Comparison of ENCODE assay signal across 21 cellular contexts in genomic region chr18:7230646-7231349, GRCh38. TPM values are rescaled to one million over a fixed set of nuclear protein-coding genes. Genes with fewer than 3 reads are reported as not detected.
A peak's percentile ranks its signal among the peaks of the same experiment; 100 is the strongest.
DNase-seq lines count a peak whose midpoint lies in the region; ATAC-seq and TF ChIP-seq lines count a peak whose summit lies in the region.
"Had no signal": no experiment of that assay in that cellular context is flagged by ENCODE, and none has a peak within 500 bp of the region (broad histone marks: within the 10 kb centered on the region; RNA-seq: fewer than 3 reads in every experiment).

TSS of gene LRRC30 (plus strand) at chr18:7231089. CDS start at chr18:7231139, 50 bp downstream.

- no peak within 1 kb of the TSS for H4K8ac ChIP-seq in neuronal stem cell (ENCODE audit: low read depth, low read length)

- H4K91ac ChIP-seq in neuronal stem cell (ENCODE audit: low read depth, low read length, poor library complexity) = peak within 1 kb of the TSS; percentile 13

- no peaks in the 10 kb centered on the region for H3K36me3 ChIP-seq in esophagus muscularis mucosa
- no peaks in the 10 kb centered on the region for H3K36me3 ChIP-seq in neuronal stem cell (replicated peaks in 1 of 2; ENCODE audit: control insufficient read depth in 2 of 2, insufficient read depth in 2 of 2, low read length in 2 of 2)
- H3K36me3 ChIP-seq: BLaER1, HAP-1 had no signal

- peak within 1 kb of the TSS; percentile 76 for H3K18ac ChIP-seq in neuronal stem cell (ENCODE audit: low read length)

- no peak within 1 kb of the TSS for H3K14ac ChIP-seq in neuronal stem cell (ENCODE audit: low read length)

- H3K23ac ChIP-seq in neuronal stem cell (ENCODE audit: low read depth, low read length, poor library complexity) = peak within 1 kb of the TSS; percentile 26

- H3K4me3 ChIP-seq in esophagus muscularis mucosa (no peak within 1 kb of the TSS), neuronal stem cell (ENCODE audit: low read length in 2 of 2) (no peak within 1 kb of the TSS)
- H3K4me3 ChIP-seq: BLaER1, GM23338, HAP-1 had no signal

- H3K36me3 Mint-ChIP-seq in WTC11 = no peaks in the 10 kb centered on the region

- H3K27me3 ChIP-seq in esophagus muscularis mucosa (peaks cover 0 to 6% (median 0%) of the 10 kb centered on the region in 4 donors), neuronal stem cell (ENCODE audit: control insufficient read depth in 3 of 3, insufficient read depth in 3 of 3, low read depth in 1 of 3, low read length in 3 of 3) (peaks cover 0 to 9% (median 0%) of the 10 kb centered on the region in 3 experiments)
- H3K27me3 ChIP-seq: BLaER1 had no signal

- peak within 1 kb of the TSS; percentile 84 for H2BK12ac ChIP-seq in neuronal stem cell (ENCODE audit: low read length)

- no peaks in the 10 kb centered on the region for H3K9me3 ChIP-seq in esophagus muscularis mucosa
- peaks cover 0 to 4% of the 10 kb centered on the region in 2 donors for H3K9me3 ChIP-seq in neuronal stem cell (replicated peaks in 1 of 2; ENCODE audit: control insufficient read depth in 2 of 2, insufficient read depth in 1 of 2, low read depth in 1 of 2, low read length in 2 of 2)
- H3K9me3 ChIP-seq: BLaER1, HAP-1 had no signal

- no peaks in the 10 kb centered on the region for H3K27me3 Mint-ChIP-seq in WTC11 (ENCODE audit: low read depth)

- H2AK5ac ChIP-seq in neuronal stem cell (ENCODE audit: low read depth, low read length) = peak within 1 kb of the TSS; percentile 74

- H2BK15ac ChIP-seq in neuronal stem cell (ENCODE audit: low read length) = peak within 1 kb of the TSS; percentile 50

- H3K4me1 Mint-ChIP-seq in WTC11 = no peaks in the 10 kb centered on the region
- H3K4me1 Mint-ChIP-seq: GM23338 had no signal

- no peak within 1 kb of the TSS for H2AFZ ChIP-seq in neuronal stem cell (ENCODE audit: low read length)
- H2AFZ ChIP-seq: GM23338 had no signal

- H3K4ac ChIP-seq in neuronal stem cell (ENCODE audit: low read length) = no peak within 1 kb of the TSS

- peak within 1 kb of the TSS; percentile 5 for H2BK5ac ChIP-seq in neuronal stem cell (ENCODE audit: low read length)

- no peak within 1 kb of the TSS for H3K4me3 Mint-ChIP-seq in WTC11
- H3K4me3 Mint-ChIP-seq: CD4-positive, alpha-beta T cell; GM23338 had no signal

- intact Hi-C loops in esophagus muscularis mucosa (cut with DNase I) = no loop called here

- DNase-seq in NCI-H82 (lab: John Stamatoyannopoulos, UW) (peak; percentile 80), esophagus muscularis mucosa (ENCODE audit: extremely low spot score) (no peak), neuronal stem cell (ENCODE audit: low spot score) (no peak), activated gamma-delta T cell (lab: John Stamatoyannopoulos, UW) (no peak), WTC11 (ENCODE audit: low spot score) (no peak), DMS114 treated with DMSO at 0.1 percent for 48 hours (lab: John Stamatoyannopoulos, UW; ENCODE audit: unreplicated experiment) (no peak)
- DNase-seq: ACHN; CD4-positive, alpha-beta T cell; COR-L47; KBM-7; NCI-H1092; NCI-H1436; NCI-H69 had no signal

- TF ChIP-seq EP300 in esophagus muscularis mucosa (IDR thresholded peaks at IDR 0.05) = no peak

- no peak for TF ChIP-seq CTCF in esophagus muscularis mucosa (IDR thresholded peaks at IDR 0.05)
- TF ChIP-seq CTCF in WTC11 (IDR thresholded peaks at IDR 0.05) = no peak

- H3K79me1 ChIP-seq in neuronal stem cell (ENCODE audit: low read depth, low read length) = no peaks in the 10 kb centered on the region

- POLR2A ChIA-PET in WTC11 (lab: Charles Lee) = no interaction called here

- no peak for ATAC-seq in HG02763 (IDR thresholded peaks at IDR 0.05; ENCODE audit: unreplicated experiment)
- no peak for ATAC-seq in WTC11
- ATAC-seq: GM23338, HepG2 had no signal

- CTCF ChIA-PET in WTC11 (lab: Charles Lee) = interaction anchor here (0.9 kb wide), 1 partner anchor 42 kb away, joined by 3 read pairs; no protein-coding TSS in a partner anchor

- WGBS in esophagus muscularis mucosa = 94% methylated on average over 12 of the region's 12 CpGs
- no CpG with 5 or more reads among the region's 12 CpGs for WGBS in neuronal stem cell (ENCODE audit: extremely low coverage in 2 of 2, insufficient read length in 2 of 2, insufficient replicate concordance in 1 of 2), 2 donors

- no peak within 1 kb of the TSS for H3K4me2 ChIP-seq in neuronal stem cell (ENCODE audit: insufficient read depth, low read length, poor library complexity, severe bottlenecking)
- H3K4me2 ChIP-seq: BLaER1, GM23338 had no signal

- no peaks in the 10 kb centered on the region for H3K9me3 Mint-ChIP-seq in WTC11
- H3K9me3 Mint-ChIP-seq: CD4-positive, alpha-beta T cell; GM23338 had no signal

- H3K4me1 ChIP-seq in esophagus muscularis mucosa (peaks cover 0 to 15% (median 0%) of the 10 kb centered on the region in 4 donors), neuronal stem cell (ENCODE audit: control insufficient read depth in 2 of 2, insufficient read depth in 1 of 2, low read depth in 1 of 2, low read length in 2 of 2) (peaks cover 0 to 4% of the 10 kb centered on the region in 2 donors)
- H3K4me1 ChIP-seq: BLaER1, HAP-1 had no signal

- H3K27ac Mint-ChIP-seq in WTC11 = no peak within 1 kb of the TSS
- H3K27ac Mint-ChIP-seq: CD4-positive, alpha-beta T cell; GM23338 had no signal

- H3K9ac ChIP-seq in neuronal stem cell (ENCODE audit: low read depth, low read length, poor library complexity) = no peak within 1 kb of the TSS
- H3K9ac ChIP-seq: BLaER1 had no signal

- H2BK120ac ChIP-seq in neuronal stem cell (ENCODE audit: low read depth, low read length) = no peak within 1 kb of the TSS

- H3K27ac ChIP-seq in esophagus muscularis mucosa (replicated peaks in 1 of 4) (no peak within 1 kb of the TSS), neuronal stem cell (replicated peaks; ENCODE audit: low read length) (no peak within 1 kb of the TSS)
- H3K27ac ChIP-seq: BLaER1, HL-60 had no signal

- peak; percentile 25 for TF ChIP-seq POLR2A in esophagus muscularis mucosa (IDR thresholded peaks at IDR 0.05; ENCODE audit: low read depth)

TF ChIP-seq in WTC11, 78 proteins besides CTCF, POLR2A, EP300 and RAD21:
- TF ChIP-seq ZNF512 (CRISPR knock-in tag; IDR thresholded peaks at IDR 0.05; ENCODE audit: borderline replicate concordance) (no peak), RELA (CRISPR knock-in tag; IDR thresholded peaks at IDR 0.05; ENCODE audit: borderline replicate concordance) (no peak), NR3C1 (CRISPR knock-in tag; conservative IDR thresholded peaks at IDR 0.05; ENCODE audit: low read depth) (no peak), ZNF219 (CRISPR knock-in tag; IDR thresholded peaks at IDR 0.05; ENCODE audit: borderline replicate concordance) (no peak), ZSCAN18 (CRISPR knock-in tag; IDR thresholded peaks at IDR 0.05) (no peak), ZNF671 (CRISPR knock-in tag; IDR thresholded peaks at IDR 0.05) (no peak), EMX1 (CRISPR knock-in tag; IDR thresholded peaks at IDR 0.05) (no peak), E2F1 (CRISPR knock-in tag; IDR thresholded peaks at IDR 0.05) (no peak)

RNA-seq across cellular contexts. Expression of gene LRRC30, which starts in this region (rescaled TPM):
- total RNA-seq in esophagus muscularis mucosa = not detected
- not detected for polyA plus RNA-seq in neuronal stem cell (2013, experiment 1 of 2)
- not detected for polyA plus RNA-seq in neuronal stem cell (2013, experiment 2 of 2)
- total RNA-seq in WTC11 (2021) = not detected in 3 replicates
- total RNA-seq: CD4-positive, alpha-beta T cell; G401; GM23338; HepG2; HT-29 had no signal
- polyA plus RNA-seq: GM23338, HepG2 had no signal
